In the genomic region with DNA sequence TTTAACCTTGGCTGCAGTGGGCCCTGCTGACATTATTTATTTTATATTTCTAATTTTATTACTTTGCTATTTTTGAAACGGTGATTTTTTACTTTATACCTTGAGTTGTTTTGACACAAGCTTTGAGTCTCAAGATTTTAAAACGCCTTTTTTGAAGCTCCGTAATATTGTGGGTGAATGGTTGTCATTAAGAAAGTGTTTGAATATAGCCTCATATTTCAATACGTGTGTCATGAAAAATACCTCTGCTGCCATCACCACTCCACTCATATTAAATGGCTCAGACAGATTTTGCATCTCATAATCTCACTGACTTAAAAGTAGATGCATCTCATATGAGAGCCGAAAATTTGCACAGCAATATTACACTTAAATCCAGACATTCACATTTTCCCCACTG, we compare ENCODE assay signal across 29 cellular contexts.
"Had no signal": no experiment of that assay in that cellular context is flagged by ENCODE, and none has a peak within 500 bp of the region (broad histone marks: within the 10 kb centered on the region; RNA-seq: fewer than 3 reads in every experiment).

No MANE protein-coding gene starts in this region.

- H3K4me1 ChIP-seq: pancreas, prostate gland, right lobe of liver, sigmoid colon, spleen, suprapubic skin, testis, tibial artery, upper lobe of right lung, uterus had no signal

- ATAC-seq: naive thymus-derived CD4-positive, alpha-beta T cell; natural killer cell; pancreas; right cardiac atrium; right lobe of liver; stimulated activated memory B cell treated with anti-CD40 and anti-IgM and Interleukin-4, amounts not matched to agents 10 μg/mL and 1 μg/mL and 100 μg/mL, for 72 hours; stimulated activated naive CD8-positive, alpha-beta T cell treated with anti-CD3 and anti-CD28 coated beads, Interleukin-15, amount 100 ng/mL, for 72 hours; stimulated activated naive CD8-positive, alpha-beta T cell treated with anti-CD3 and anti-CD28 coated beads, Interleukin-15, Interleukin-2, amounts not matched to agents 100 U/mL and 50 U/mL, for 24 hours; upper lobe of right lung had no signal

- H3K36me3 ChIP-seq: neutrophil, pancreas, prostate gland, right lobe of liver, sigmoid colon, spleen, suprapubic skin, tibial artery, transverse colon, upper lobe of right lung, uterus had no signal

- H3K4me3 ChIP-seq: pancreas, prostate gland, right lobe of liver, sigmoid colon, spleen, suprapubic skin, testis, tibial artery, transverse colon, upper lobe of right lung, uterus had no signal

- H3K9me3 Mint-ChIP-seq: nephron, neural crest cell, type B pancreatic cell had no signal

- FAIRE-seq: pancreas, small intestine had no signal

- H3K27me3 Mint-ChIP-seq: naive thymus-derived CD4-positive, alpha-beta T cell; stimulated activated memory B cell treated with anti-CD40 and anti-IgM and Interleukin-4, amounts not matched to agents 10 μg/mL and 1 μg/mL and 100 μg/mL, for 72 hours; stimulated activated naive CD8-positive, alpha-beta T cell treated with anti-CD3 and anti-CD28 coated beads, Interleukin-15, amount 100 ng/mL, for 72 hours; type B pancreatic cell had no signal

- H3K9me3 ChIP-seq: neutrophil, pancreas, prostate gland, right lobe of liver, sigmoid colon, suprapubic skin, testis, tibial artery, transverse colon, upper lobe of right lung, uterus had no signal

- H3K4me3 Mint-ChIP-seq: naive thymus-derived CD4-positive, alpha-beta T cell; natural killer cell; nephron; neural crest cell; stimulated activated memory B cell treated with anti-CD40 and anti-IgM and Interleukin-4, amounts not matched to agents 10 μg/mL and 1 μg/mL and 100 μg/mL, for 72 hours; stimulated activated naive CD8-positive, alpha-beta T cell treated with anti-CD3 and anti-CD28 coated beads, Interleukin-15, amount 100 ng/mL, for 72 hours; type B pancreatic cell had no signal

- H3K4me1 Mint-ChIP-seq: naive thymus-derived CD4-positive, alpha-beta T cell; natural killer cell; nephron; neural crest cell; stimulated activated memory B cell treated with anti-CD40 and anti-IgM and Interleukin-4, amounts not matched to agents 10 μg/mL and 1 μg/mL and 100 μg/mL, for 72 hours; stimulated activated naive CD8-positive, alpha-beta T cell treated with anti-CD3 and anti-CD28 coated beads, Interleukin-15, amount 100 ng/mL, for 72 hours had no signal

- H3K36me3 Mint-ChIP-seq: naive thymus-derived CD4-positive, alpha-beta T cell; stimulated activated memory B cell treated with anti-CD40 and anti-IgM and Interleukin-4, amounts not matched to agents 10 μg/mL and 1 μg/mL and 100 μg/mL, for 72 hours had no signal

- H3K27me3 ChIP-seq: neutrophil, pancreas, right lobe of liver, sigmoid colon, spleen, suprapubic skin, testis, tibial artery, transverse colon, upper lobe of right lung had no signal

- H3K27ac Mint-ChIP-seq: naive thymus-derived CD4-positive, alpha-beta T cell; natural killer cell; stimulated activated memory B cell treated with anti-CD40 and anti-IgM and Interleukin-4, amounts not matched to agents 10 μg/mL and 1 μg/mL and 100 μg/mL, for 72 hours; stimulated activated naive CD8-positive, alpha-beta T cell treated with anti-CD3 and anti-CD28 coated beads, Interleukin-15, amount 100 ng/mL, for 72 hours; type B pancreatic cell had no signal

- DNase-seq: naive thymus-derived CD4-positive, alpha-beta T cell; natural killer cell; pancreas; right cardiac atrium; right lobe of liver; sigmoid colon; small intestine; spleen; stimulated activated CD4-positive, alpha-beta T cell treated with anti-CD3 and anti-CD28 coated beads, Interleukin-12 subunit alpha, Interleukin-12 subunit beta, amount 100 ng/mL, for 4 hours; stimulated activated CD4-positive, alpha-beta T cell treated with anti-CD3 and anti-CD28 coated beads, Interleukin-1b, Interleukin-23, amount 100 ng/mL, for 48 hours; stimulated activated CD4-positive, alpha-beta T cell treated with anti-CD3 and anti-CD28 coated beads, Interleukin-4, amount 100 ng/mL, for 1 hour; stimulated activated CD4-positive, alpha-beta T cell treated with anti-CD3 and anti-CD28 coated beads, Interleukin-4, amount 100 ng/mL, for 4 hours; stimulated activated CD8-positive, alpha-beta memory T cell treated with anti-CD3 and anti-CD28 coated beads, Interleukin-4, amount 100 ng/mL, for 48 hours; stimulated activated naive CD4-positive, alpha-beta T cell; stimulated activated naive CD8-positive, alpha-beta T cell treated with anti-CD3 and anti-CD28 coated beads, Interleukin-15, amount 100 ng/mL, for 72 hours; stimulated activated naive CD8-positive, alpha-beta T cell treated with anti-CD3 and anti-CD28 coated beads, Interleukin-15, Interleukin-2, amounts not matched to agents 100 U/mL and 50 U/mL, for 24 hours; substantia nigra; testis; tibial artery; transverse colon; upper lobe of right lung; uterus had no signal

- H3K27ac ChIP-seq: neutrophil, pancreas, prostate gland, right lobe of liver, sigmoid colon, spleen, suprapubic skin, testis, tibial artery, transverse colon, upper lobe of right lung, uterus had no signal
